Comparison of ENCODE assay signal across 1 cellular context in genomic region chr11:508956-509355, GRCh38.
TF ChIP-seq lines count a peak whose summit lies in the region.

No MANE protein-coding gene starts in this region.

TF ChIP-seq in IMR-90, 13 proteins besides CTCF, POLR2A, EP300 and RAD21:
- TF ChIP-seq RFX5 (IDR thresholded peaks at IDR 0.05; ENCODE audit: low read depth, low read length) (no peak), BHLHE40 (IDR thresholded peaks at IDR 0.05; ENCODE audit: low read depth, low read length) (no peak), RCOR1 (IDR thresholded peaks at IDR 0.05; ENCODE audit: insufficient replicate concordance, low read length) (no peak), MAZ (IDR thresholded peaks at IDR 0.05; ENCODE audit: borderline replicate concordance, low read depth, low read length) (no peak)
